Comparison of ENCODE assay signal across 8 cellular contexts in the genomic region with DNA sequence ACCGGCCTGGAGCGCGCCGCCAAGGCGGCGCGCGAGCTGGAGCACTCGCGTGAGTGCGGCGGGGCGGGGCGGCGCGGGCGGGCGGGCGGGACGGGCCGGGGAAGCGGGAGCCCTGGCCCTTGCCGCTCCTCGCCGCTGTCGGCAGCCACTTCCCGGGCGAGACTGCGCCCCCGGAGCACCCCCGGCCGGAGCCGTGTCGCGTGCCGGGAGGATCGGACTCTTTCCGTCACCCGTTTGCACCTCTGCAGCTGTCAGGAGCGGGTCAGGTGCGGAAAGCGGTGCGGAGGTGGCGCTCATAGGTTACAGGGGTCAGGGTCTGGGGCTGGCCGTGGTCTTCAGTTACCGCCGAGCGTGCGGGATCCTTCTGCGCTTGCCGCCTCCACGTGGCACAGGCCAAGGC. TPM values are rescaled to one million over a fixed set of nuclear protein-coding genes. Genes with fewer than 3 reads are reported as not detected.
DNase-seq lines count a peak whose midpoint lies in the region; ATAC-seq and TF ChIP-seq lines count a peak whose summit lies in the region.
"Not testable (repeated sequence)": the region's sequence is repeated elsewhere in the genome, so short reads cannot be mapped to it uniquely, and the experiment has no call there.

No MANE protein-coding gene starts in this region.

- peak overlapping the region; percentile 96 for H3K4me3 ChIP-seq in OCI-LY1 (ENCODE audit: low read depth, low read length, poor library complexity, severe bottlenecking)
- peak overlapping the region; percentile 51 for H3K4me3 ChIP-seq in iPS-11a (ENCODE audit: low read depth, low read length)
- peak overlapping the region; percentile 75 to 90 for H3K4me3 ChIP-seq in neutrophil (ENCODE audit: low read depth in 1 of 2, low read length in 1 of 2)
- H3K4me3 ChIP-seq in testis: peak overlapping the region; percentile 70 to 89

- peaks cover 17% of the 10 kb centered on the region for H3K4me1 Mint-ChIP-seq in activated CD8-positive, alpha-beta memory T cell treated with anti-CD3 and anti-CD28 coated beads, Interleukin-2, amount 10 ng/mL, durations not matched to agents 7 days and 5 days
- peaks cover 18% of the 10 kb centered on the region for H3K4me1 Mint-ChIP-seq in chondrocyte (ENCODE audit: low read depth)

- H3F3A ChIP-seq in OCI-LY1 (ENCODE audit: insufficient read depth, low read length): not testable (repeated sequence)

- H3K4me3 Mint-ChIP-seq in activated CD8-positive, alpha-beta memory T cell treated with anti-CD3 and anti-CD28 coated beads, Interleukin-2, amount 10 ng/mL, durations not matched to agents 7 days and 5 days: peak overlapping the region; percentile 70
- H3K4me3 Mint-ChIP-seq in chondrocyte (ENCODE audit: unreplicated experiment): peak overlapping the region; percentile 72

- H3K27ac Mint-ChIP-seq in activated CD8-positive, alpha-beta memory T cell treated with anti-CD3 and anti-CD28 coated beads, Interleukin-2, amount 10 ng/mL, durations not matched to agents 7 days and 5 days: peak overlapping the region; percentile 52
- not testable (repeated sequence) for H3K27ac Mint-ChIP-seq in chondrocyte (ENCODE audit: unreplicated experiment)

- H3K27me3 ChIP-seq in OCI-LY1 (ENCODE audit: insufficient read depth, low read length); neutrophil; testis: not testable (repeated sequence)

- H3K4me1 ChIP-seq in OCI-LY1 (ENCODE audit: insufficient read depth, low read length, severe bottlenecking): peaks cover 20% of the 10 kb centered on the region
- H3K4me1 ChIP-seq in neutrophil (ENCODE audit: control insufficient read depth in 1 of 2, insufficient read depth in 1 of 2, low read depth in 1 of 2, low read length in 1 of 2): peaks cover 12 to 13% of the 10 kb centered on the region in 2 experiments
- H3K4me1 ChIP-seq in testis: not testable (repeated sequence)

- H3K36me3 Mint-ChIP-seq in activated CD8-positive, alpha-beta memory T cell treated with anti-CD3 and anti-CD28 coated beads, Interleukin-2, amount 10 ng/mL, durations not matched to agents 7 days and 5 days; chondrocyte (ENCODE audit: low read depth): not testable (repeated sequence)

- CTCF ChIA-PET in activated CD8-positive, alpha-beta memory T cell treated with anti-CD3 and anti-CD28 coated beads, Interleukin-2, amount 10 ng/mL, durations not matched to agents 7 days and 5 days (lab: Charles Lee): not testable (repeated sequence)

- not testable (repeated sequence) for H2AFZ ChIP-seq in OCI-LY1 (ENCODE audit: low read length)

- not testable (repeated sequence) for H3K79me2 ChIP-seq in OCI-LY1 (ENCODE audit: insufficient read depth, low read length)

- H4K20me1 ChIP-seq in OCI-LY1 (ENCODE audit: insufficient read depth, low read length): not testable (repeated sequence)

- not testable (repeated sequence) for TF ChIP-seq CTCF in OCI-LY1 (IDR thresholded peaks at IDR 0.05; ENCODE audit: low read length); chondrocyte (IDR thresholded peaks at IDR 0.05); neutrophil (IDR thresholded peaks at IDR 0.05); testis (IDR thresholded peaks at IDR 0.05)

- not testable (repeated sequence) for TF ChIP-seq POLR2A in testis (IDR thresholded peaks at IDR 0.05)

- intact Hi-C loops in testis (cut with DNase I; ENCODE audit: low total_unique reads): not testable (repeated sequence)

- not testable (repeated sequence) for H3K27me3 Mint-ChIP-seq in activated CD8-positive, alpha-beta memory T cell treated with anti-CD3 and anti-CD28 coated beads, Interleukin-2, amount 10 ng/mL, durations not matched to agents 7 days and 5 days; chondrocyte (ENCODE audit: low read depth)

- H3K27ac ChIP-seq in OCI-LY1 (ENCODE audit: low read depth, low read length, poor library complexity, severe bottlenecking); neutrophil: not testable (repeated sequence)
- peak overlapping the region in 1 of 2 donors; percentile 93 for H3K27ac ChIP-seq in testis

- not testable (repeated sequence) for H3K9me3 ChIP-seq in OCI-LY1 (ENCODE audit: low read length); neutrophil; testis

- peak overlapping the region; percentile 68; the same call in 1 of the 2 replicates for H3K9ac ChIP-seq in OCI-LY1 (ENCODE audit: low read length)

- ATAC-seq in HG02678 (IDR thresholded peaks at IDR 0.05; ENCODE audit: unreplicated experiment): peak; percentile 8
- peak; percentile 22 for ATAC-seq in activated CD8-positive, alpha-beta memory T cell treated with anti-CD3 and anti-CD28 coated beads, Interleukin-2, amount 10 ng/mL, durations not matched to agents 7 days and 5 days

- not testable (repeated sequence) for H3K9me2 ChIP-seq in OCI-LY1 (ENCODE audit: low read depth, low read length)

- no CpG with 5 or more reads among the region's 52 CpGs for WGBS in testis, 2 donors

- H3K36me3 ChIP-seq in OCI-LY1 (ENCODE audit: insufficient read depth, low read length): peaks cover 20% of the 10 kb centered on the region
- not testable (repeated sequence) for H3K36me3 ChIP-seq in neutrophil; testis (ENCODE audit: low read depth, missing control alignments)

- peak overlapping the region; percentile 71; the same call in 1 of the 2 replicates for H3K4me2 ChIP-seq in OCI-LY1 (ENCODE audit: low read length)

- not testable (repeated sequence) for H3K9me3 Mint-ChIP-seq in activated CD8-positive, alpha-beta memory T cell treated with anti-CD3 and anti-CD28 coated beads, Interleukin-2, amount 10 ng/mL, durations not matched to agents 7 days and 5 days (ENCODE audit: low read depth); chondrocyte (ENCODE audit: low read depth)

- peak; percentile 37 for DNase-seq in D341Med (ENCODE audit: low spot score)
- DNase-seq in activated CD8-positive, alpha-beta memory T cell treated with anti-CD3 and anti-CD28 coated beads, Interleukin-2, amount 10 ng/mL, durations not matched to agents 7 days and 5 days: peak; percentile 52
- DNase-seq in chondrocyte (ENCODE audit: low spot score); testis: not testable (repeated sequence)

RNA-seq across cellular contexts. Expression of a gene that starts 0.5 kb away (rescaled TPM):
- 10 to 100 TPM; 45.1 to 58.9 TPM for total RNA-seq in activated CD8-positive, alpha-beta memory T cell treated with anti-CD3 and anti-CD28 coated beads, Interleukin-2, amount 10 ng/mL, durations not matched to agents 7 days and 5 days
- total RNA-seq in chondrocyte: 29.9 to 39.6 TPM (median 34.6 TPM) in 3 replicates
- 10 to 100 TPM; 35.7 to 37.4 TPM for total RNA-seq in testis
- 22.0 TPM for polyA plus RNA-seq in testis (ENCODE audit: insufficient read depth, low read depth, low replicate concordance)

RNA-seq across cellular contexts. Expression of a gene that starts 28.0 kb away (rescaled TPM):
- under 1 TPM; 0.38 to 0.61 TPM for total RNA-seq in activated CD8-positive, alpha-beta memory T cell treated with anti-CD3 and anti-CD28 coated beads, Interleukin-2, amount 10 ng/mL, durations not matched to agents 7 days and 5 days
- 3.6 to 6.1 TPM (median 5.8 TPM) in 3 replicates for total RNA-seq in chondrocyte
- total RNA-seq in testis: 1 to 10 TPM; 3.6 to 6.3 TPM
- 4.3 TPM for polyA plus RNA-seq in testis (ENCODE audit: insufficient read depth, low read depth, low replicate concordance)

RNA-seq across cellular contexts. Expression of a gene that starts 40.9 kb away (rescaled TPM):
- total RNA-seq in activated CD8-positive, alpha-beta memory T cell treated with anti-CD3 and anti-CD28 coated beads, Interleukin-2, amount 10 ng/mL, durations not matched to agents 7 days and 5 days: 10 to 100 TPM; 46.5 to 63.3 TPM
- total RNA-seq in chondrocyte: 24.3 to 31.9 TPM (median 24.7 TPM) in 3 replicates
- total RNA-seq in testis: 10 to 100 TPM; 46.3 to 55.6 TPM
- 19.1 TPM for polyA plus RNA-seq in testis (ENCODE audit: insufficient read depth, low read depth, low replicate concordance)
